In the genomic region with DNA sequence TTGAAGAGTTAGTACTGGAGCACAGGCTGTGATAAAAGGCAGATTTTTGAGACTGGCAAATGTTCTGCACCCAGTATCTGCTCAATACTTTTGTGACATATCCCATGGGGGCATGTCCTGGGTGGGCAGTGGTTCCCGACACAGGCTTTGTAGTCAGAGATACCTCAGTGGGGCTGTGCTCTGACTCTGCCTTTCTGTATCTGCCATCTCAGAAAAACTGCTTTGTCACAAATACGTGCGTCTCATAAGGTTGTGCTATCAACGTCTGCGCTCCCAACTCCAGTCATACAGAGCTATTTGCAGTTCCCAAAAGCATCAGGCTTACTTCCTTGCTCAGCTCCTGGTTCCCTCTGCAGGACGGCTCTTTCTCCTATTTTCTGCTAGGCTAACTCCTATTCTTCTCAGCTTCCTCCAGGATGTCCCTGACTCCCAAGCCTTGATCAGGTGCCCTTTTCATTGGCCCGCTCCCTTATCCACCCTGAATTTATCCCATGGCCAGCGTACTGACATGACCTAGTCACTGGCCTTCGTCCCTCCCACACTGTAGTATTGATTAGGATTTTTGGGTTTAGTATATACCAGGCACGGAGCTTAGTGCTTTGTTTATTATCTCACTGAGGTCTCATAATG, we compare ENCODE assay signal across 16 cellular contexts. TPM values are rescaled to one million over a fixed set of nuclear protein-coding genes. Genes with fewer than 3 reads are reported as not detected.
DNase-seq lines count a peak whose midpoint lies in the region; ATAC-seq and TF ChIP-seq lines count a peak whose summit lies in the region.
"Had no signal": no experiment of that assay in that cellular context is flagged by ENCODE, and none has a peak within 500 bp of the region (broad histone marks: within the 10 kb centered on the region; RNA-seq: fewer than 3 reads in every experiment).

No MANE protein-coding gene starts in this region.

- H3K4me1 ChIP-seq in left ventricle myocardium inferior (peaks cover 42% of the 10 kb centered on the region), thyroid gland (peaks cover 18 to 21% of the 10 kb centered on the region in 2 donors)
- H3K4me1 ChIP-seq: HAP-1 had no signal

- no peak for ATAC-seq in natural killer cell treated with Interleukin-12 subunit alpha and Interleukin-12 subunit beta and Interleukin-15 and Interleukin-18, amount 100 ng/mL, for 72 hours
- ATAC-seq in natural killer cell: no peak
- ATAC-seq in GM21381 (IDR thresholded peaks at IDR 0.05; ENCODE audit: unreplicated experiment): no peak
- ATAC-seq in stimulated activated memory B cell treated with anti-CD40 and anti-IgM and Interleukin-4, amounts not matched to agents 10 μg/mL and 1 μg/mL and 100 μg/mL, for 72 hours: no peak
- ATAC-seq: HepG2 had no signal

- H3K36me3 ChIP-seq in left ventricle myocardium inferior (peaks cover 27% of the 10 kb centered on the region), thyroid gland (peaks cover 6 to 20% of the 10 kb centered on the region in 2 donors)

- H3K27me3 Mint-ChIP-seq in natural killer cell treated with Interleukin-12 subunit alpha and Interleukin-12 subunit beta and Interleukin-15 and Interleukin-18, amount 100 ng/mL, for 72 hours: no peaks in the 10 kb centered on the region
- no peaks in the 10 kb centered on the region for H3K27me3 Mint-ChIP-seq in natural killer cell (ENCODE audit: low read depth in 2 of 2)
- no peaks in the 10 kb centered on the region for H3K27me3 Mint-ChIP-seq in stimulated activated memory B cell treated with anti-CD40 and anti-IgM and Interleukin-4, amounts not matched to agents 10 μg/mL and 1 μg/mL and 100 μg/mL, for 72 hours

- no peak overlapping the region for H3K4me3 Mint-ChIP-seq in natural killer cell treated with Interleukin-12 subunit alpha and Interleukin-12 subunit beta and Interleukin-15 and Interleukin-18, amount 100 ng/mL, for 72 hours
- H3K4me3 Mint-ChIP-seq in natural killer cell: no peak overlapping the region
- no peak overlapping the region for H3K4me3 Mint-ChIP-seq in stimulated activated memory B cell treated with anti-CD40 and anti-IgM and Interleukin-4, amounts not matched to agents 10 μg/mL and 1 μg/mL and 100 μg/mL, for 72 hours

- H3K27ac Mint-ChIP-seq in natural killer cell treated with Interleukin-12 subunit alpha and Interleukin-12 subunit beta and Interleukin-15 and Interleukin-18, amount 100 ng/mL, for 72 hours: peak overlapping the region; percentile 10 to 50
- H3K27ac Mint-ChIP-seq in natural killer cell: no peak overlapping the region
- no peak overlapping the region for H3K27ac Mint-ChIP-seq in stimulated activated memory B cell treated with anti-CD40 and anti-IgM and Interleukin-4, amounts not matched to agents 10 μg/mL and 1 μg/mL and 100 μg/mL, for 72 hours

- TF ChIP-seq CTCF in natural killer cell (IDR thresholded peaks at IDR 0.05) (no peak), left ventricle myocardium inferior (IDR thresholded peaks at IDR 0.05; ENCODE audit: borderline replicate concordance) (no peak), thyroid gland (IDR thresholded peaks at IDR 0.05) (no peak)

- H3K27ac ChIP-seq in left ventricle myocardium inferior (replicated peaks): peak overlapping the region; percentile 82
- H3K27ac ChIP-seq in thyroid gland: no peak overlapping the region
- H3K27ac ChIP-seq: BLaER1 had no signal

- no peak for TF ChIP-seq POLR2A in thyroid gland (IDR thresholded peaks at IDR 0.05)

- WGBS in thyroid gland, 2 donors: 82 to 90% methylated on average over 10 of the region's 10 CpGs

- intact Hi-C loops in natural killer cell (cut with micrococcal nuclease): no loop called here
- intact Hi-C loops in left ventricle myocardium inferior (cut with micrococcal nuclease): no loop called here
- intact Hi-C loops in thyroid gland (cut with DNase I): no loop called here

- H3K36me3 Mint-ChIP-seq in natural killer cell treated with Interleukin-12 subunit alpha and Interleukin-12 subunit beta and Interleukin-15 and Interleukin-18, amount 100 ng/mL, for 72 hours: peaks cover 17% of the 10 kb centered on the region
- peaks cover 15% of the 10 kb centered on the region for H3K36me3 Mint-ChIP-seq in natural killer cell
- H3K36me3 Mint-ChIP-seq in stimulated activated memory B cell treated with anti-CD40 and anti-IgM and Interleukin-4, amounts not matched to agents 10 μg/mL and 1 μg/mL and 100 μg/mL, for 72 hours: peaks cover 30% of the 10 kb centered on the region

- no peaks in the 10 kb centered on the region for H3K9me3 Mint-ChIP-seq in natural killer cell treated with Interleukin-12 subunit alpha and Interleukin-12 subunit beta and Interleukin-15 and Interleukin-18, amount 100 ng/mL, for 72 hours
- H3K9me3 Mint-ChIP-seq in natural killer cell: no peaks in the 10 kb centered on the region
- no peaks in the 10 kb centered on the region for H3K9me3 Mint-ChIP-seq in stimulated activated memory B cell treated with anti-CD40 and anti-IgM and Interleukin-4, amounts not matched to agents 10 μg/mL and 1 μg/mL and 100 μg/mL, for 72 hours

- H3K4me3 ChIP-seq in left ventricle myocardium inferior (no peak overlapping the region), thyroid gland (replicated peaks in 1 of 3) (no peak overlapping the region)
- H3K4me3 ChIP-seq: BLaER1, HAP-1 had no signal

- H3K9me3 ChIP-seq in left ventricle myocardium inferior (replicated peaks) (no peaks in the 10 kb centered on the region), thyroid gland (no peaks in the 10 kb centered on the region)
- H3K9me3 ChIP-seq: BLaER1, HAP-1 had no signal

- H3K27me3 ChIP-seq in left ventricle myocardium inferior (ENCODE audit: low read depth) (no peaks in the 10 kb centered on the region), thyroid gland (no peaks in the 10 kb centered on the region)
- H3K27me3 ChIP-seq: BLaER1 had no signal

- peaks cover 24 to 40% of the 10 kb centered on the region in 2 donors for H3K4me1 Mint-ChIP-seq in natural killer cell treated with Interleukin-12 subunit alpha and Interleukin-12 subunit beta and Interleukin-15 and Interleukin-18, amount 100 ng/mL, for 72 hours (ENCODE audit: low read depth in 2 of 2)
- H3K4me1 Mint-ChIP-seq in natural killer cell: peaks cover 0 to 5% of the 10 kb centered on the region in 2 donors
- peaks cover 11% of the 10 kb centered on the region for H3K4me1 Mint-ChIP-seq in stimulated activated memory B cell treated with anti-CD40 and anti-IgM and Interleukin-4, amounts not matched to agents 10 μg/mL and 1 μg/mL and 100 μg/mL, for 72 hours

- no peak for DNase-seq in natural killer cell treated with Interleukin-12 subunit alpha and Interleukin-12 subunit beta and Interleukin-15 and Interleukin-18, amount 100 ng/mL, for 72 hours (ENCODE audit: low spot score)
- DNase-seq in natural killer cell (no peak), ecto neural progenitor cell (ENCODE audit: low spot score) (peak; percentile 40), left ventricle myocardium inferior (no peak), thyroid gland (no peak), amygdala (lab: John Stamatoyannopoulos, UW) (no peak)
- DNase-seq: 8988T, AML-193, Calu3, DMS 273 treated with DMSO at 0.1 percent for 48 hours, GOT3 had no signal

RNA-seq across cellular contexts. Expression of a gene that starts 12.1 kb away (rescaled TPM):
- total RNA-seq in natural killer cell treated with Interleukin-12 subunit alpha and Interleukin-12 subunit beta and Interleukin-15 and Interleukin-18, amount 100 ng/mL, for 72 hours: 100 to 1,000 TPM; 109 to 217 TPM
- 100 to 1,000 TPM in 1 of 3 donors, 10 to 100 TPM in 2; 69.0 to 120 (median 95.1) TPM for total RNA-seq in natural killer cell
- 13.7 TPM for total RNA-seq in left ventricle myocardium inferior
- total RNA-seq in thyroid gland: 10 to 100 TPM; 52.4 to 78.1 (median 58.9) TPM

RNA-seq across cellular contexts. Expression of a gene that starts 25.6 kb away (rescaled TPM):
- 10 to 100 TPM; 66.2 to 80.2 TPM for total RNA-seq in natural killer cell treated with Interleukin-12 subunit alpha and Interleukin-12 subunit beta and Interleukin-15 and Interleukin-18, amount 100 ng/mL, for 72 hours
- 10 to 100 TPM; 35.3 to 47.1 (median 39.5) TPM for total RNA-seq in natural killer cell
- 486 TPM for total RNA-seq in left ventricle myocardium inferior
- total RNA-seq in thyroid gland: 10 to 100 TPM; 52.1 to 98.9 (median 64.6) TPM

RNA-seq across cellular contexts. Expression of a gene that starts 37.4 kb away (rescaled TPM):
- total RNA-seq in natural killer cell treated with Interleukin-12 subunit alpha and Interleukin-12 subunit beta and Interleukin-15 and Interleukin-18, amount 100 ng/mL, for 72 hours: 100 to 1,000 TPM in 1 of 2 donors, 10 to 100 TPM in 1; 95.1 to 156 TPM
- total RNA-seq in natural killer cell: 100 to 1,000 TPM in 2 of 3 donors, 10 to 100 TPM in 1; 89.2 to 113 (median 103) TPM
- 217 TPM for total RNA-seq in left ventricle myocardium inferior
- 100 to 1,000 TPM; 122 to 237 (median 177) TPM for total RNA-seq in thyroid gland

Comparison
In these comparisons a context has a peak if more than half of its experiments do, and no peak if none do; other contexts are left out.
1. H3K27ac Mint-ChIP-seq: peak in natural killer cell treated with Interleukin-12 subunit alpha and Interleukin-12 subunit beta and Interleukin-15 and Interleukin-18, amount 100 ng/mL, for 72 hours (2 of 2); none in natural killer cell (0 of 2) and stimulated activated memory B cell treated with anti-CD40 and anti-IgM and Interleukin-4, amounts not matched to agents 10 μg/mL and 1 μg/mL and 100 μg/mL, for 72 hours (single experiment).